In genomic region chr1:110457206-110457605, GRCh38 we compare ENCODE assay signal across 28 cellular contexts. TPM values are rescaled to one million over a fixed set of nuclear protein-coding genes. Genes with fewer than 3 reads are reported as not detected.
"Had no signal": no experiment of that assay in that cellular context is flagged by ENCODE, and none has a peak within 500 bp of the region (broad histone marks: within the 10 kb centered on the region; RNA-seq: fewer than 3 reads in every experiment).

No MANE protein-coding gene starts in this region.

- H3K27ac Mint-ChIP-seq: effector memory CD8-positive, alpha-beta T cell; endodermal cell; mesothelial cell of epicardium had no signal

- H3K4me1 ChIP-seq: esophagus squamous epithelium, gastrocnemius medialis, heart right ventricle, left lung, lower lobe of right lung had no signal

- DNase-seq: dermis blood vessel endothelial cell; effector CD8-positive, alpha-beta T cell; effector memory CD8-positive, alpha-beta T cell; endodermal cell; erythroblast; esophagus squamous epithelium; foreskin fibroblast; foreskin melanocyte; gastrocnemius medialis; glutamatergic neuron; head of caudate nucleus; heart right ventricle; hippocampal formation; left cardiac atrium; left lung; left ventricle myocardium superior; lower lobe of right lung; mesenchymal stem cell; mucosa of descending colon had no signal

- H3K36me3 Mint-ChIP-seq: mesothelial cell of epicardium had no signal

- H3K27me3 ChIP-seq: gastrocnemius medialis, left lung had no signal

- H3K36me3 ChIP-seq: esophagus squamous epithelium, gastrocnemius medialis, heart right ventricle, left lung, lower lobe of right lung had no signal

- H3K9me3 ChIP-seq: esophagus squamous epithelium, gastrocnemius medialis, heart right ventricle, left lung, lower lobe of right lung, mucosa of descending colon had no signal

- H3K27ac ChIP-seq: coronary artery, epithelial cell of prostate, esophagus squamous epithelium, gastrocnemius medialis, heart right ventricle, left lung, lower lobe of right lung had no signal

- ATAC-seq: effector memory CD8-positive, alpha-beta T cell; esophagus mucosa; gastrocnemius medialis; heart right ventricle; left cardiac atrium; left lung; left ventricle myocardium superior; lower lobe of right lung; mucosa of descending colon had no signal

- H3K4me3 Mint-ChIP-seq: effector memory CD8-positive, alpha-beta T cell; endodermal cell; mesothelial cell of epicardium had no signal

- H3K4me3 ChIP-seq: coronary artery, esophagus squamous epithelium, gastrocnemius medialis, heart right ventricle, left lung, lower lobe of right lung, mucosa of descending colon had no signal

- H3K9me3 Mint-ChIP-seq: effector memory CD8-positive, alpha-beta T cell; endodermal cell; mesothelial cell of epicardium had no signal

RNA-seq across cellular contexts. Expression of gene PROK1, which starts 6.3 kb away (rescaled TPM):
- total RNA-seq: cerebellum, dermis blood vessel endothelial cell, glomerular endothelial cell, kidney epithelial cell, left lung, left ventricle myocardium superior, lower lobe of right lung, lung microvascular endothelial cell, mucosa of descending colon, myocyte had no signal
